In the genomic region with DNA sequence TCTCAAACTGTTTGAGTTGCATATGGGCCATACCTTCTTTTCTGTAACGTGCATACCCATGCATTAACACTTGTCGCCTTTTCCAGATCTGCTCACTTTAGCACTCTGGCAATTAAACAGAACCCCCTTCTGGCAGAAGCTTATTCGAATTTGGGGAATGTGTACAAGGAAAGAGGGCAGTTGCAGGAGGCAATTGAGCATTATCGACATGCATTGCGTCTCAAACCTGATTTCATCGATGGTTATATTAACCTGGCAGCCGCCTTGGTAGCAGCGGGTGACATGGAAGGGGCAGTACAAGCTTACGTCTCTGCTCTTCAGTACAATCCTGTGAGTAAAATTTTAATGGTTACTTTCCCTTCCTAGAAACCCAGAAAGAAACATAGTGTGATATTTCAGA, we compare ENCODE assay signal across 18 cellular contexts. TPM values are rescaled to one million over a fixed set of nuclear protein-coding genes. Genes with fewer than 3 reads are reported as not detected.
A peak's percentile ranks its signal among the peaks of the same experiment; 100 is the strongest.
DNase-seq lines count a peak whose midpoint lies in the region; ATAC-seq, FAIRE-seq and TF ChIP-seq lines count a peak whose summit lies in the region.
"Had no signal": no experiment of that assay in that cellular context is flagged by ENCODE, and none has a peak within 500 bp of the region (broad histone marks: within the 10 kb centered on the region; RNA-seq: fewer than 3 reads in every experiment).

No MANE protein-coding gene starts in this region.

- POLR2A ChIA-PET in CD8-positive, alpha-beta T cell (lab: Charles Lee) = interaction anchor here (1.2 kb wide), 1 partner anchor 39 kb away, joined by 6 read pairs; no protein-coding TSS in a partner anchor
- POLR2A ChIA-PET in naive thymus-derived CD4-positive, alpha-beta T cell (lab: Charles Lee) = interaction anchor here (1.1 to 1.3 kb wide), 2 partner anchors 23 to 41 kb away, joined by 3 read pairs; a partner anchor contains a TSS
- POLR2A ChIA-PET in Caco-2 (lab: Charles Lee) = no interaction called here

- no peaks in the 10 kb centered on the region for H3K36me3 ChIP-seq in CD8-positive, alpha-beta T cell (ENCODE audit: insufficient read depth, low read length)
- H3K36me3 ChIP-seq in naive thymus-derived CD4-positive, alpha-beta T cell (ENCODE audit: control insufficient read depth in 2 of 3, insufficient read depth in 3 of 3, low read length in 3 of 3) = peaks cover 0 to 17% (median 5%) of the 10 kb centered on the region in 3 experiments
- H3K36me3 ChIP-seq in Caco-2 (ENCODE audit: control insufficient read depth, insufficient read depth, low read length) (no peaks in the 10 kb centered on the region; the same call in 1 of the 2 replicates), MG63 (peaks cover 30% of the 10 kb centered on the region)
- H3K36me3 ChIP-seq: Peyer's patch, thoracic aorta had no signal

- BruUV-seq in Caco-2 (replicated peaks; lab: Mats Ljungman, UMichigan) = no TSS peak

- intact Hi-C loops in CD8-positive, alpha-beta T cell (cut with DNase I, micrococcal nuclease) = loop anchor here (10.0 kb wide), 3 partner anchors 253 to 443 kb away; a partner anchor contains a TSS
- intact Hi-C loops in activated T-helper 1 cell treated with anti-CD3 and anti-CD28 coated beads, Interleukin-12 subunit alpha, Interleukin-12 subunit beta, Interleukin-2, Interleukin-4 antibody, amounts not matched to agents 30 ng/mL and 10 ng/mL and 1 ng/mL, durations not matched to agents 14 hours and 24 hours and 36 hours (cut with micrococcal nuclease) = no loop called here
- intact Hi-C loops in naive thymus-derived CD4-positive, alpha-beta T cell (cut with micrococcal nuclease) = loop anchor here in 1 of 2 donors (5.0 to 10.0 kb wide), 3 partner anchors 35 to 423 kb away; a partner anchor contains a TSS
- intact Hi-C loops in Caco-2 (cut with micrococcal nuclease; ENCODE audit: unreplicated experiment) = no loop called here

- H3K36me3 Mint-ChIP-seq in CD8-positive, alpha-beta T cell = peaks cover 73% of the 10 kb centered on the region
- H3K36me3 Mint-ChIP-seq in activated T-helper 1 cell treated with anti-CD3 and anti-CD28 coated beads, Interleukin-12 subunit alpha, Interleukin-12 subunit beta, Interleukin-2, Interleukin-4 antibody, amounts not matched to agents 30 ng/mL and 10 ng/mL and 1 ng/mL, durations not matched to agents 14 hours and 24 hours and 36 hours (ENCODE audit: low read depth) = peaks cover 59% of the 10 kb centered on the region
- H3K36me3 Mint-ChIP-seq in naive thymus-derived CD4-positive, alpha-beta T cell = peaks cover 0 to 38% (median 12%) of the 10 kb centered on the region in 5 donors
- peaks cover 53% of the 10 kb centered on the region for H3K36me3 Mint-ChIP-seq in Caco-2 (ENCODE audit: insufficient read depth, unreplicated experiment)

- peaks cover 45% of the 10 kb centered on the region for H3K4me1 ChIP-seq in CD8-positive, alpha-beta T cell (ENCODE audit: insufficient read depth, low read length)
- H3K4me1 ChIP-seq in naive thymus-derived CD4-positive, alpha-beta T cell (ENCODE audit: control insufficient read depth in 2 of 2, insufficient read depth in 2 of 2, low read length in 2 of 2) = peaks cover 16 to 22% of the 10 kb centered on the region in 2 donors
- peaks cover 7% of the 10 kb centered on the region; the same call in 1 of the 2 replicates for H3K4me1 ChIP-seq in Caco-2

- H3K27me3 ChIP-seq in CD8-positive, alpha-beta T cell (ENCODE audit: insufficient read depth, low read length) = no peaks in the 10 kb centered on the region
- H3K27me3 ChIP-seq in naive thymus-derived CD4-positive, alpha-beta T cell (ENCODE audit: control insufficient read depth in 2 of 2, insufficient read depth in 2 of 2, low read length in 2 of 2) = no peaks in the 10 kb centered on the region
- H3K27me3 ChIP-seq in Caco-2 (replicated peaks; ENCODE audit: control insufficient read depth, insufficient read depth, low read length) = no peaks in the 10 kb centered on the region
- H3K27me3 ChIP-seq in MG63 = no peaks in the 10 kb centered on the region
- H3K27me3 ChIP-seq: Peyer's patch had no signal

- H3K4me3 Mint-ChIP-seq in CD8-positive, alpha-beta T cell = peak overlapping the region; percentile 78
- peak overlapping the region; percentile 95 for H3K4me3 Mint-ChIP-seq in activated T-helper 1 cell treated with anti-CD3 and anti-CD28 coated beads, Interleukin-12 subunit alpha, Interleukin-12 subunit beta, Interleukin-2, Interleukin-4 antibody, amounts not matched to agents 30 ng/mL and 10 ng/mL and 1 ng/mL, durations not matched to agents 14 hours and 24 hours and 36 hours
- H3K4me3 Mint-ChIP-seq in naive thymus-derived CD4-positive, alpha-beta T cell = peak overlapping the region; percentile 31 to 100 (median 80)
- H3K4me3 Mint-ChIP-seq in Caco-2 (ENCODE audit: unreplicated experiment) = no peak overlapping the region
- H3K4me3 Mint-ChIP-seq: HFFc6 had no signal

- H3K9me3 Mint-ChIP-seq in CD8-positive, alpha-beta T cell = no peaks in the 10 kb centered on the region
- no peaks in the 10 kb centered on the region for H3K9me3 Mint-ChIP-seq in activated T-helper 1 cell treated with anti-CD3 and anti-CD28 coated beads, Interleukin-12 subunit alpha, Interleukin-12 subunit beta, Interleukin-2, Interleukin-4 antibody, amounts not matched to agents 30 ng/mL and 10 ng/mL and 1 ng/mL, durations not matched to agents 14 hours and 24 hours and 36 hours
- peaks cover 0 to 2% (median 0%) of the 10 kb centered on the region in 11 donors for H3K9me3 Mint-ChIP-seq in naive thymus-derived CD4-positive, alpha-beta T cell
- no peaks in the 10 kb centered on the region for H3K9me3 Mint-ChIP-seq in Caco-2 (ENCODE audit: unreplicated experiment)
- H3K9me3 Mint-ChIP-seq: HFFc6, IgD-negative memory B cell had no signal

- peaks cover 47% of the 10 kb centered on the region for H3K4me1 Mint-ChIP-seq in CD8-positive, alpha-beta T cell (ENCODE audit: low read depth)
- H3K4me1 Mint-ChIP-seq in activated T-helper 1 cell treated with anti-CD3 and anti-CD28 coated beads, Interleukin-12 subunit alpha, Interleukin-12 subunit beta, Interleukin-2, Interleukin-4 antibody, amounts not matched to agents 30 ng/mL and 10 ng/mL and 1 ng/mL, durations not matched to agents 14 hours and 24 hours and 36 hours (ENCODE audit: low read depth) = peaks cover 48% of the 10 kb centered on the region
- H3K4me1 Mint-ChIP-seq in naive thymus-derived CD4-positive, alpha-beta T cell = peaks cover 23 to 55% (median 46%) of the 10 kb centered on the region in 7 donors
- peaks cover 17% of the 10 kb centered on the region for H3K4me1 Mint-ChIP-seq in Caco-2 (ENCODE audit: low read depth, unreplicated experiment)

- TF ChIP-seq CTCF in CD8-positive, alpha-beta T cell (IDR thresholded peaks at IDR 0.05) = no peak
- no peak for TF ChIP-seq CTCF in Caco-2 (IDR thresholded peaks at IDR 0.05; ENCODE audit: insufficient read depth in 1 of 2, low read depth in 1 of 2, low read length in 1 of 2, severe bottlenecking in 1 of 2, unreplicated experiment in 1 of 2)

- no peak for ATAC-seq in CD8-positive, alpha-beta T cell
- no peak for ATAC-seq in naive thymus-derived CD4-positive, alpha-beta T cell
- ATAC-seq in HG02870 (IDR thresholded peaks at IDR 0.05; ENCODE audit: unreplicated experiment) = no peak
- ATAC-seq: left colon, SK-N-SH treated with all-trans-retinoic acid at 6 μM for 48 hours had no signal

- peak overlapping the region; percentile 37 for H3K4me3 ChIP-seq in CD8-positive, alpha-beta T cell (ENCODE audit: low read depth, low read length)
- peak overlapping the region; percentile 37 for H3K4me3 ChIP-seq in naive thymus-derived CD4-positive, alpha-beta T cell (ENCODE audit: low read length)
- H3K4me3 ChIP-seq in Caco-2 (ENCODE audit: low read depth, low read length) = no peak overlapping the region
- no peak overlapping the region for H3K4me3 ChIP-seq in MG63

- no peak for TF ChIP-seq POLR2A in GM12891 (IDR thresholded peaks at IDR 0.05; ENCODE audit: low read depth, low read length)

- no peak for DNase-seq in CD8-positive, alpha-beta T cell
- DNase-seq in GM12891 (ENCODE audit: insufficient read length, low spot score) (no peak), Caco-2 (no peak), MG63 (no peak)
- DNase-seq in activated T-helper 1 cell treated with anti-CD3 and anti-CD28 coated beads, Interleukin-12 subunit alpha, Interleukin-12 subunit beta, Interleukin-2, Interleukin-4 antibody, amounts not matched to agents 30 ng/mL and 10 ng/mL and 1 ng/mL, durations not matched to agents 14 hours and 24 hours and 36 hours (ENCODE audit: low spot score) = no peak
- DNase-seq in naive thymus-derived CD4-positive, alpha-beta T cell = no peak
- DNase-seq: amniotic stem cell; DMS79; HFFc6; left colon; NCI-H1092 treated with DMSO at 0.1 percent for 48 hours; NCI-H748 treated with DMSO at 0.1 percent for 48 hours; Peyer's patch; stimulated activated CD4-positive, alpha-beta T cell treated with anti-CD3 and anti-CD28 coated beads, Interleukin-2, amount 100 ng/mL, for 24 hours had no signal

- no peaks in the 10 kb centered on the region for H3K27me3 Mint-ChIP-seq in CD8-positive, alpha-beta T cell (ENCODE audit: low read depth)
- H3K27me3 Mint-ChIP-seq in activated T-helper 1 cell treated with anti-CD3 and anti-CD28 coated beads, Interleukin-12 subunit alpha, Interleukin-12 subunit beta, Interleukin-2, Interleukin-4 antibody, amounts not matched to agents 30 ng/mL and 10 ng/mL and 1 ng/mL, durations not matched to agents 14 hours and 24 hours and 36 hours (ENCODE audit: insufficient read depth) = no peaks in the 10 kb centered on the region
- no peaks in the 10 kb centered on the region for H3K27me3 Mint-ChIP-seq in naive thymus-derived CD4-positive, alpha-beta T cell
- no peaks in the 10 kb centered on the region for H3K27me3 Mint-ChIP-seq in Caco-2 (ENCODE audit: insufficient read depth, unreplicated experiment)
- H3K27me3 Mint-ChIP-seq: IgD-negative memory B cell had no signal

- no peaks in the 10 kb centered on the region for H3K9me3 ChIP-seq in CD8-positive, alpha-beta T cell (ENCODE audit: low read length)
- H3K9me3 ChIP-seq in naive thymus-derived CD4-positive, alpha-beta T cell (ENCODE audit: control insufficient read depth in 2 of 3, low read length in 3 of 3) = no peaks in the 10 kb centered on the region
- no peaks in the 10 kb centered on the region for H3K9me3 ChIP-seq in Caco-2
- H3K9me3 ChIP-seq in MG63 = no peaks in the 10 kb centered on the region
- H3K9me3 ChIP-seq: Peyer's patch, thoracic aorta had no signal

- FAIRE-seq in GM12891 (lab: Jason Lieb, UNC) = peak; percentile 28

- H3K27ac Mint-ChIP-seq in CD8-positive, alpha-beta T cell = peak overlapping the region; percentile 52
- peak overlapping the region; percentile 55 for H3K27ac Mint-ChIP-seq in activated T-helper 1 cell treated with anti-CD3 and anti-CD28 coated beads, Interleukin-12 subunit alpha, Interleukin-12 subunit beta, Interleukin-2, Interleukin-4 antibody, amounts not matched to agents 30 ng/mL and 10 ng/mL and 1 ng/mL, durations not matched to agents 14 hours and 24 hours and 36 hours
- H3K27ac Mint-ChIP-seq in naive thymus-derived CD4-positive, alpha-beta T cell = peak overlapping the region in 3 of 9 donors; percentile 34 to 86 (median 62)
- H3K27ac Mint-ChIP-seq in Caco-2 (ENCODE audit: unreplicated experiment) = no peak overlapping the region
- H3K27ac Mint-ChIP-seq: HFFc6, IgD-negative memory B cell had no signal

- no peak overlapping the region for H3K27ac ChIP-seq in CD8-positive, alpha-beta T cell (ENCODE audit: low read depth, low read length)
- H3K27ac ChIP-seq in naive thymus-derived CD4-positive, alpha-beta T cell (ENCODE audit: low read depth, low read length) = peak overlapping the region; percentile 47

- CTCF ChIA-PET in CD8-positive, alpha-beta T cell (lab: Charles Lee) = interaction anchor here (1.0 to 2.4 kb wide), 2 partner anchors 8 to 23 kb away, joined by 3 to 7 read pairs; no protein-coding TSS in a partner anchor
- CTCF ChIA-PET in naive thymus-derived CD4-positive, alpha-beta T cell (lab: Charles Lee) = no interaction called here
- CTCF ChIA-PET in Caco-2 (lab: Charles Lee) = no interaction called here

RNA-seq across cellular contexts. Expression of a gene that starts 4.8 kb away (rescaled TPM):
- total RNA-seq in CD8-positive, alpha-beta T cell = 100 to 1,000 TPM; 295 to 297 TPM
- polyA plus RNA-seq in GM12891 (2012; ENCODE audit: low read depth, missing spikeins) = 83.2 TPM
- 295 and 305 TPM in 2 replicates for total RNA-seq in activated T-helper 1 cell treated with anti-CD3 and anti-CD28 coated beads, Interleukin-12 subunit alpha, Interleukin-12 subunit beta, Interleukin-2, Interleukin-4 antibody, amounts not matched to agents 30 ng/mL and 10 ng/mL and 1 ng/mL, durations not matched to agents 14 hours and 24 hours and 36 hours
- total RNA-seq in naive thymus-derived CD4-positive, alpha-beta T cell = 100 to 1,000 TPM; 313 to 520 (median 424) TPM
- polyA plus RNA-seq in naive thymus-derived CD4-positive, alpha-beta T cell = 10 to 100 TPM; 30.5 to 40.4 TPM
- 190 and 211 TPM in 2 replicates for total RNA-seq in Caco-2 (2022)
- total RNA-seq in MG63 (2014; rRNA removed; shearing (Covaris generic); ENCODE audit: low replicate concordance) = 47.0 and 68.8 TPM in 2 replicates

RNA-seq across cellular contexts. Expression of a gene that starts 40.5 kb away (rescaled TPM):
- 1 to 10 TPM; 2.5 to 3.9 TPM for total RNA-seq in CD8-positive, alpha-beta T cell
- polyA plus RNA-seq in GM12891 (2012; ENCODE audit: low read depth, missing spikeins) = 0.58 TPM
- 4.3 and 4.8 TPM in 2 replicates for total RNA-seq in activated T-helper 1 cell treated with anti-CD3 and anti-CD28 coated beads, Interleukin-12 subunit alpha, Interleukin-12 subunit beta, Interleukin-2, Interleukin-4 antibody, amounts not matched to agents 30 ng/mL and 10 ng/mL and 1 ng/mL, durations not matched to agents 14 hours and 24 hours and 36 hours
- total RNA-seq in naive thymus-derived CD4-positive, alpha-beta T cell = 10 to 100 TPM in 2 of 5 experiments, 1 to 10 TPM in 3; 2.5 to 14.7 (median 6.4) TPM
- under 1 TPM; 0.08 to 0.84 TPM for polyA plus RNA-seq in naive thymus-derived CD4-positive, alpha-beta T cell
- 2.8 and 3.4 TPM in 2 replicates for total RNA-seq in Caco-2 (2022)
- total RNA-seq in MG63 (2014; rRNA removed; shearing (Covaris generic); ENCODE audit: low replicate concordance) = 1.1 and 1.4 TPM in 2 replicates

Comparison
In these comparisons a context has a peak if more than half of its experiments do, and no peak if none do; other contexts are left out.
1. H3K4me3 ChIP-seq: peak in CD8-positive, alpha-beta T cell (single experiment) and naive thymus-derived CD4-positive, alpha-beta T cell (single experiment); none in Caco-2 (single experiment) and MG63 (single experiment).
2. intact Hi-C loops: an anchor here in CD8-positive, alpha-beta T cell (10.0 kb wide); none called in activated T-helper 1 cell treated with anti-CD3 and anti-CD28 coated beads, Interleukin-12 subunit alpha, Interleukin-12 subunit beta, Interleukin-2, Interleukin-4 antibody, amounts not matched to agents 30 ng/mL and 10 ng/mL and 1 ng/mL, durations not matched to agents 14 hours and 24 hours and 36 hours and Caco-2.